In the genomic region with DNA sequence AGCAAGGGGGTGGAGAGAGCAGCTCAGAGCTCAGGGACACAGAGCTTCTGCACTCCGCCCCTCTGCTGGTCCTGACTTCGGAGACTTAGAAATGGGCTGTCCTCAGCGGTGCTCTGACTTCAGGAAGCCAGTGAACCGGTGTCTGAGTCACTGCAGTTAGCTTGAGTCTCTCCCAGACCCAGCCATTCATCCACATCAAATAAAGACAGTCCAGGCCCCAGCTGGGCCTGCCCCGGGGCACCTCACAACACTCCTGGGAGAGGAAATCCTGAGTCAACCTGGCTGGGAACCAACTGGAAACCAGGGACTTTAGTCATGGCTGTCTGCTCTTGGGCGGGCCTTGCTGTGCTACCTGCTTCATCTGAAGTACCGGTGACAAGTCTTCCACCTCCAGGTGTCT, we compare ENCODE assay signal across 11 cellular contexts. TPM values are rescaled to one million over a fixed set of nuclear protein-coding genes. Genes with fewer than 3 reads are reported as not detected.
DNase-seq lines count a peak whose midpoint lies in the region; ATAC-seq and TF ChIP-seq lines count a peak whose summit lies in the region.
"Had no signal": no experiment of that assay in that cellular context is flagged by ENCODE, and none has a peak within 500 bp of the region (broad histone marks: within the 10 kb centered on the region; RNA-seq: fewer than 3 reads in every experiment).

No MANE protein-coding gene starts in this region.

- ATAC-seq in RWPE2 (ENCODE audit: low read depth) (peak; percentile 94), HG02885 (IDR thresholded peaks at IDR 0.05; ENCODE audit: poor library complexity, unreplicated experiment) (no peak)

- peaks cover 48% of the 10 kb centered on the region for H3K4me1 ChIP-seq in RWPE2 (ENCODE audit: insufficient read depth, poor library complexity, severe bottlenecking)
- H3K4me1 ChIP-seq in sigmoid colon: peaks cover 0 to 29% (median 18%) of the 10 kb centered on the region in 4 donors
- H3K4me1 ChIP-seq in Caco-2: peaks cover 6% of the 10 kb centered on the region; the same call in 1 of the 2 replicates

- no peaks in the 10 kb centered on the region for H3K9me3 ChIP-seq in RWPE2 (ENCODE audit: severe bottlenecking)
- no peaks in the 10 kb centered on the region for H3K9me3 ChIP-seq in sigmoid colon
- H3K9me3 ChIP-seq in Caco-2: no peaks in the 10 kb centered on the region
- H3K9me3 ChIP-seq: vagina had no signal

- DNase-seq in EL (peak; percentile 99), RWPE2 (ENCODE audit: low spot score) (peak; percentile 98), fibroblast of pulmonary artery (ENCODE audit: low read depth) (peak; percentile 89), sigmoid colon (peak; percentile 71), NCI-H2171 (lab: John Stamatoyannopoulos, UW) (no peak), Caco-2 (no peak)
- DNase-seq in activated CD4-positive, alpha-beta T cell treated with anti-CD3 and anti-CD28 coated beads for 1 hour: no peak
- DNase-seq: occipital lobe had no signal

- peak overlapping the region; percentile 98 for H3K27ac ChIP-seq in RWPE2 (ENCODE audit: poor library complexity, severe bottlenecking)
- H3K27ac ChIP-seq in sigmoid colon: peak overlapping the region; percentile 21 to 58 (median 26)
- H3K27ac ChIP-seq: cardiac muscle cell, vagina had no signal

- CTCF ChIA-PET in Caco-2 (lab: Charles Lee): no interaction called here

- no peaks in the 10 kb centered on the region for H3K27me3 Mint-ChIP-seq in Caco-2 (ENCODE audit: insufficient read depth, unreplicated experiment)

- no peak for TF ChIP-seq CTCF in RWPE2 (IDR thresholded peaks at IDR 0.05; ENCODE audit: poor library complexity, severe bottlenecking)
- no peak for TF ChIP-seq CTCF in fibroblast of pulmonary artery (IDR thresholded peaks at IDR 0.05; ENCODE audit: low read length, missing control alignments)
- no peak for TF ChIP-seq CTCF in sigmoid colon (IDR thresholded peaks at IDR 0.05)
- TF ChIP-seq CTCF in Caco-2 (IDR thresholded peaks at IDR 0.05; ENCODE audit: insufficient read depth in 1 of 2, low read depth in 1 of 2, low read length in 1 of 2, severe bottlenecking in 1 of 2, unreplicated experiment in 1 of 2): no peak

- no peak overlapping the region for H3K27ac Mint-ChIP-seq in Caco-2 (ENCODE audit: unreplicated experiment)

- BruUV-seq in Caco-2 (replicated peaks; lab: Mats Ljungman, UMichigan): no TSS peak

- H3K36me3 ChIP-seq in RWPE2 (ENCODE audit: low read depth) (no peaks in the 10 kb centered on the region), sigmoid colon (no peaks in the 10 kb centered on the region), Caco-2 (ENCODE audit: control insufficient read depth, insufficient read depth, low read length) (no peaks in the 10 kb centered on the region)
- H3K36me3 ChIP-seq: cardiac muscle cell, vagina had no signal

- TF ChIP-seq POLR2A in sigmoid colon (IDR thresholded peaks at IDR 0.05): no peak

- H3K27me3 ChIP-seq in RWPE2 (ENCODE audit: insufficient read depth, poor library complexity, severe bottlenecking) (no peaks in the 10 kb centered on the region), sigmoid colon (no peaks in the 10 kb centered on the region), Caco-2 (replicated peaks; ENCODE audit: control insufficient read depth, insufficient read depth, low read length) (no peaks in the 10 kb centered on the region)
- H3K27me3 ChIP-seq: cardiac muscle cell, vagina had no signal

- intact Hi-C loops in sigmoid colon (cut with DNase I): no loop called here
- intact Hi-C loops in Caco-2 (cut with micrococcal nuclease; ENCODE audit: unreplicated experiment): no loop called here

- WGBS in sigmoid colon, 2 donors: 25 to 68% methylated on average over 7 of the region's 7 CpGs

- H3K4me3 Mint-ChIP-seq in Caco-2 (ENCODE audit: unreplicated experiment): no peak overlapping the region

- no peaks in the 10 kb centered on the region for H3K9me3 Mint-ChIP-seq in Caco-2 (ENCODE audit: unreplicated experiment)

- POLR2A ChIA-PET in Caco-2 (lab: Charles Lee): no interaction called here

- H3K4me1 Mint-ChIP-seq in Caco-2 (ENCODE audit: low read depth, unreplicated experiment): peaks cover 17% of the 10 kb centered on the region

- H3K36me3 Mint-ChIP-seq in Caco-2 (ENCODE audit: insufficient read depth, unreplicated experiment): no peaks in the 10 kb centered on the region

- H3K4me3 ChIP-seq in RWPE2 (ENCODE audit: severe bottlenecking) (no peak overlapping the region), fibroblast of pulmonary artery (replicated peaks; ENCODE audit: low read depth, low read length) (no peak overlapping the region), sigmoid colon (no peak overlapping the region), Caco-2 (ENCODE audit: low read depth, low read length) (no peak overlapping the region)
- H3K4me3 ChIP-seq: cardiac muscle cell, vagina had no signal

- no peak for TF ChIP-seq EP300 in sigmoid colon (IDR thresholded peaks at IDR 0.05)

RNA-seq across cellular contexts. Expression of gene ITGB6, which starts 5.4 kb away (rescaled TPM):
- total RNA-seq in sigmoid colon: not detected
- 1 to 10 TPM; 1.8 to 5.1 (median 2.5) TPM for polyA plus RNA-seq in sigmoid colon
- 1.7 and 2.6 TPM in 2 replicates for total RNA-seq in Caco-2 (2022)

Comparison
In these comparisons a context has a peak if more than half of its experiments do, and no peak if none do; other contexts are left out.
1. DNase-seq: peak in EL (single experiment), RWPE2 (single experiment), fibroblast of pulmonary artery (single experiment) and sigmoid colon (single experiment); none in NCI-H2171 (single experiment), Caco-2 (0 of 2) and activated CD4-positive, alpha-beta T cell treated with anti-CD3 and anti-CD28 coated beads for 1 hour (single experiment).